In the genomic region with DNA sequence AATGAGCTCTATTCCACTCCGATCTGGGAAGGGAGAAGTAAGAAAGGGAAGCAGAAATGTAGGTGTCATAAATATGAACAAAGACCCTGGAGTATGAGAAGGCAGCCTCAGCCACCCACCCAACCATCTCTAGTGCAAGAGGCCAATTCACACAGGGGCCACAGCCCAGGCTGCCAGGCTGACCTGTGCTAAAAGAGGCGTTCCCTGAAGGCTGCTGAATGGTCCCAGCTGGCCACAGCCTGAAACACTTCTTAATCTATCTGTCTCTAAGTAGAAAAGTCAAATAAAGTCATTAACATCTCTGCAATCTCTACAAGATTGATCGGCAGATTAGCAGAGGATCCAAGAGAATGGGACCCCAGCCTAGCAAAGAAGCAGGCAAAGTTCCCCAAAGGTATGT, we compare ENCODE assay signal across 6 cellular contexts.
"Had no signal": no experiment of that assay in that cellular context is flagged by ENCODE, and none has a peak within 500 bp of the region (broad histone marks: within the 10 kb centered on the region; RNA-seq: fewer than 3 reads in every experiment).

No MANE protein-coding gene starts in this region.

- DNase-seq: GOT3, H7, HFFc6, KBM-7 had no signal

- H3K9me3 ChIP-seq: HAP-1 had no signal

- H3K36me3 ChIP-seq: HAP-1 had no signal

- H3K4me3 ChIP-seq: HAP-1 had no signal

- H3K4me1 ChIP-seq: HAP-1 had no signal

- H3K27ac ChIP-seq: HL-60 had no signal
